Comparison of ENCODE assay signal across 8 cellular contexts in the genomic region with DNA sequence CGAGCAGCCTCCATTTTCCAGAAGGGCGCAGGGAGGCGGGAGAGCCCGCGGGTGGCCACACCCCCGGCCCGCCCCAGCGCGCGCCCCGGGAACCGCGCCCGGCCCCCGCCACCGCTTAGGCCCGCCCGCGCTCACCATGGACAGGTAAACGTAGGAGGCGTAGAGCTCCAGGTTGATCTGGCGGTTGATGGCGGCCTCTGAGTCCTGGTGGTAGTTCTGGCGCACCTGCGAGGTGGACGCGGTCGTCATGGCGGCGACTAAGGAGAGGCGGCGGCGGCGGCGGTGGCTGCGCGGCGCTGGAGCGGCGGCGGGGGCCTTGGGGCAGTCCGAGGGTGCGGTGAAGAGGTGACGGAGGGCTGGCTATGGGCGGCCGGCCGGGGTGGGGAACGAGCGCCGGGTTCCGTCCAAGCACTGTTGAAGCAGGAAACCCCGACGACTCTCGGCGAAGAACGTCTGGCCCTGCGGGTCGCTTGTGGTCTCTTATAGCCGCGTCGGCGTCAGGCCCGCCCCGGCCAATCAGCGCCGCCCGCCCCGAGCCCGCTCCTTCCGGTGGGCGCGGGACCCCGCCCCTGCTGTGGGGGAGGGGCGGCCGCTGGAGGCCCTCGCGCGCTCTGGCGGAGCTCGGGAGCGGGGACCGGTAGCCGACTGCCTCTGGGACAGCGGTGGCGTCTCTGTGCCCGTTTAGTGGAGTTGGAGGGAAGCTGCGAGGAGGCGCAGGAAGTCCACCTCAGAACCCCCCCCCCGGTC. TPM values are rescaled to one million over a fixed set of nuclear protein-coding genes. Genes with fewer than 3 reads are reported as not detected.
DNase-seq lines count a peak whose midpoint lies in the region; ATAC-seq and TF ChIP-seq lines count a peak whose summit lies in the region.

A gene (minus strand): TSS at position 458 of the 747 bp plus-strand sequence. CDS start 209 bp downstream, at position 249.

- H3K27me3 Mint-ChIP-seq in activated CD4-positive, alpha-beta T cell treated with anti-CD3 and anti-CD28 coated beads for 36 hours: no peaks in the 10 kb centered on the region

- no peaks in the 10 kb centered on the region for H3K9me3 Mint-ChIP-seq in activated CD4-positive, alpha-beta T cell treated with anti-CD3 and anti-CD28 coated beads for 36 hours (ENCODE audit: low read depth)

- CTCF ChIA-PET in activated CD4-positive, alpha-beta T cell treated with anti-CD3 and anti-CD28 coated beads for 36 hours (lab: Charles Lee): interaction anchor here (1.4 to 2.9 kb wide), 3 partner anchors 9 to 114 kb away, joined by 3 to 16 read pairs (median 9); no protein-coding TSS in a partner anchor

- TF ChIP-seq CTCF in choroid plexus epithelial cell (conservative IDR thresholded peaks at IDR 0.05; ENCODE audit: low read depth, low read length): no peak

- H3K36me3 Mint-ChIP-seq in activated CD4-positive, alpha-beta T cell treated with anti-CD3 and anti-CD28 coated beads for 36 hours (ENCODE audit: low read depth): peaks cover 41% of the 10 kb centered on the region

- H3K4me3 ChIP-seq in choroid plexus epithelial cell (ENCODE audit: low read depth, low read length): peak within 1 kb of the TSS; percentile 78

- peak within 1 kb of the TSS; percentile 92 for H3K27ac Mint-ChIP-seq in activated CD4-positive, alpha-beta T cell treated with anti-CD3 and anti-CD28 coated beads for 36 hours

- intact Hi-C loops in activated CD4-positive, alpha-beta T cell treated with anti-CD3 and anti-CD28 coated beads for 36 hours (cut with DNase I, micrococcal nuclease): loop anchor here (1.0 to 5.0 kb wide), 9 partner anchors 58 to 175 kb away; a partner anchor contains a TSS

- H3K4me3 Mint-ChIP-seq in activated CD4-positive, alpha-beta T cell treated with anti-CD3 and anti-CD28 coated beads for 36 hours: peak within 1 kb of the TSS; percentile 91

- DNase-seq in AG08395 (ENCODE audit: low spot score) (peak; percentile 90), NCI-H446 (lab: John Stamatoyannopoulos, UW) (peak; percentile 76 to 97), choroid plexus epithelial cell (ENCODE audit: low read depth) (peak; percentile 97), kidney tubule cell (ENCODE audit: low spot score) (peak; percentile 95)
- DNase-seq in activated CD4-positive, alpha-beta T cell treated with anti-CD3 and anti-CD28 coated beads for 36 hours: peak; percentile 93
- peak; percentile 65 to 85 (median 74) for DNase-seq in stimulated activated CD4-positive, alpha-beta T cell treated with anti-CD3 and anti-CD28 coated beads, Interleukin-1b, Interleukin-23, amount 100 ng/mL, for 24 hours (ENCODE audit: low read depth in 4 of 4, low spot score in 1 of 4)

- ATAC-seq in GM19023 (IDR thresholded peaks at IDR 0.05; ENCODE audit: unreplicated experiment) (peak; percentile 64), HG03280 (IDR thresholded peaks at IDR 0.05; ENCODE audit: unreplicated experiment) (peak; percentile 63)
- ATAC-seq in activated CD4-positive, alpha-beta T cell treated with anti-CD3 and anti-CD28 coated beads for 36 hours: peak; percentile 76

- POLR2A ChIA-PET in activated CD4-positive, alpha-beta T cell treated with anti-CD3 and anti-CD28 coated beads for 36 hours (lab: Charles Lee): interaction anchor here (0.6 to 1.0 kb wide), 8 partner anchors 14 to 885 kb away, joined by 3 to 11 read pairs (median 3); a partner anchor contains a TSS

- H3K4me1 Mint-ChIP-seq in activated CD4-positive, alpha-beta T cell treated with anti-CD3 and anti-CD28 coated beads for 36 hours: peaks cover 64% of the 10 kb centered on the region

RNA-seq across cellular contexts. Expression of the gene that starts here (rescaled TPM):
- total RNA-seq in activated CD4-positive, alpha-beta T cell treated with anti-CD3 and anti-CD28 coated beads for 36 hours: 100 to 1,000 TPM; 777 to 914 TPM

Comparison
In these comparisons a context has a peak if more than half of its experiments do, and no peak if none do; other contexts are left out.
1. Peak in every context shown above with its lines: DNase-seq, ATAC-seq and H3K4me3 ChIP-seq.